Comparison of ENCODE assay signal across 31 cellular contexts in the genomic region with DNA sequence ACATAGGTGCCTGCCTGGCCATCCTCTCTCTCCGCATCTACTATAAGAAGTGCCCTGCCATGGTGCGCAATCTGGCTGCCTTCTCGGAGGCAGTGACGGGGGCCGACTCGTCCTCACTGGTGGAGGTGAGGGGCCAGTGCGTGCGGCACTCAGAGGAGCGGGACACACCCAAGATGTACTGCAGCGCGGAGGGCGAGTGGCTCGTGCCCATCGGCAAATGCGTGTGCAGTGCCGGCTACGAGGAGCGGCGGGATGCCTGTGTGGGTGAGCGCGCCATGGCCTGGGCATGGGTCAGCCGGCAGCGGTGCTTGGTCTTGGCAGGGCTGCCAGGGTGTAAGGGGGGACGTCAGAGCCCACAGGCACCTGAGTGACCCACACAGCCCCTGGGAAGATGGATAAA. TPM values are rescaled to one million over a fixed set of nuclear protein-coding genes. Genes with fewer than 3 reads are reported as not detected.
"Had no signal": no experiment of that assay in that cellular context is flagged by ENCODE, and none has a peak within 500 bp of the region (broad histone marks: within the 10 kb centered on the region; RNA-seq: fewer than 3 reads in every experiment).

No MANE protein-coding gene starts in this region.

- H3K27ac ChIP-seq: stomach, suprapubic skin, testis, thoracic aorta, thyroid gland, tibial artery, tibial nerve, transverse colon, upper lobe of left lung, upper lobe of right lung, uterus, vagina had no signal

- H3K4me3 ChIP-seq: stomach, suprapubic skin, testis, thoracic aorta, thyroid gland, tibial artery, tibial nerve, transverse colon, upper lobe of left lung, upper lobe of right lung, uterus, vagina had no signal

- H3K27ac Mint-ChIP-seq: stimulated activated effector memory CD8-positive, alpha-beta T cell treated with anti-CD3 and anti-CD28 coated beads, Interleukin-12 subunit alpha, Interleukin-12 subunit beta, amount 100 ng/mL, for 72 hours; stimulated activated memory B cell treated with anti-CD40 and anti-IgM and Interleukin-4, amounts not matched to agents 10 μg/mL and 1 μg/mL and 100 μg/mL, for 72 hours; stimulated activated naive B cell treated with anti-CD40 and anti-IgM and Interleukin-4, amounts not matched to agents 10 μg/mL and 1 μg/mL and 100 μg/mL, for 72 hours; stimulated activated naive CD8-positive, alpha-beta T cell treated with anti-CD3 and anti-CD28 coated beads, Interleukin-15, Interleukin-2, amounts not matched to agents 100 ng/mL and 50 ng/mL, for 24 hours; type B pancreatic cell had no signal

- H3K4me1 ChIP-seq: stomach, suprapubic skin, testis, thyroid gland, tibial artery, tibial nerve, transverse colon, upper lobe of left lung, upper lobe of right lung, uterus, vagina had no signal

- FAIRE-seq: urothelium cell line had no signal

- H3K36me3 Mint-ChIP-seq: stimulated activated effector memory CD8-positive, alpha-beta T cell treated with anti-CD3 and anti-CD28 coated beads, Interleukin-12 subunit alpha, Interleukin-12 subunit beta, amount 100 ng/mL, for 72 hours; stimulated activated memory B cell treated with anti-CD40 and anti-IgM and Interleukin-4, amounts not matched to agents 10 μg/mL and 1 μg/mL and 100 μg/mL, for 72 hours; stimulated activated naive B cell treated with anti-CD40 and anti-IgM and Interleukin-4, amounts not matched to agents 10 μg/mL and 1 μg/mL and 100 μg/mL, for 72 hours; type B pancreatic cell had no signal

- ATAC-seq: stimulated activated effector memory CD8-positive, alpha-beta T cell treated with anti-CD3 and anti-CD28 coated beads, Interleukin-12 subunit alpha, Interleukin-12 subunit beta, amount 100 ng/mL, for 72 hours; stimulated activated memory B cell treated with anti-CD40 and anti-IgM and Interleukin-4, amounts not matched to agents 10 μg/mL and 1 μg/mL and 100 μg/mL, for 72 hours; stimulated activated naive B cell treated with anti-CD40 and anti-IgM and Interleukin-4, amounts not matched to agents 10 μg/mL and 1 μg/mL and 100 μg/mL, for 72 hours; stimulated activated naive CD8-positive, alpha-beta T cell treated with anti-CD3 and anti-CD28 coated beads, Interleukin-15, amount 100 ng/mL, for 72 hours; stimulated activated naive CD8-positive, alpha-beta T cell treated with anti-CD3 and anti-CD28 coated beads, Interleukin-15, Interleukin-2, amounts not matched to agents 100 U/mL and 50 U/mL, for 24 hours had no signal

- H3K27me3 ChIP-seq: testis, thyroid gland, upper lobe of left lung, upper lobe of right lung, uterus, vagina had no signal

- H3K9me3 Mint-ChIP-seq: stimulated activated effector memory CD8-positive, alpha-beta T cell treated with anti-CD3 and anti-CD28 coated beads, Interleukin-12 subunit alpha, Interleukin-12 subunit beta, amount 100 ng/mL, for 72 hours had no signal

- H3K36me3 ChIP-seq: stomach, suprapubic skin, thoracic aorta, thyroid gland, tibial artery, tibial nerve, transverse colon, upper lobe of left lung, upper lobe of right lung, uterus, vagina had no signal

- DNase-seq: stimulated activated CD4-positive, alpha-beta T cell treated with anti-CD3 and anti-CD28 coated beads, Interleukin-2, amount 100 ng/mL, for 48 hours; stimulated activated CD4-positive, alpha-beta T cell treated with anti-CD3 and anti-CD28 coated beads, Interleukin-4, amount 100 ng/mL, for 1 hour; stimulated activated CD4-positive, alpha-beta T cell treated with anti-CD3 and anti-CD28 coated beads, Interleukin-4, amount 100 ng/mL, for 24 hours; stimulated activated CD4-positive, alpha-beta T cell treated with anti-CD3 and anti-CD28 coated beads, Interleukin-4, amount 100 ng/mL, for 4 hours; stimulated activated CD8-positive, alpha-beta memory T cell treated with anti-CD3 and anti-CD28 coated beads, Interleukin-4, amount 100 ng/mL, for 48 hours; stimulated activated naive B cell treated with anti-CD40 and anti-IgM and Interleukin-4, amounts not matched to agents 10 μg/mL and 1 μg/mL and 100 μg/mL, for 72 hours; stimulated activated naive CD4-positive, alpha-beta T cell; stimulated activated naive CD4-positive, alpha-beta T cell treated with Interleukin-2 at 50 U/mL for 16 hours; stimulated activated naive CD8-positive, alpha-beta T cell treated with anti-CD3 and anti-CD28 coated beads, Interleukin-15, amount 100 ng/mL, for 72 hours; stimulated activated naive CD8-positive, alpha-beta T cell treated with anti-CD3 and anti-CD28 coated beads, Interleukin-15, Interleukin-2, amounts not matched to agents 100 U/mL and 50 U/mL, for 24 hours; stomach; substantia nigra; testis; thyroid gland; tibial artery; transverse colon; trophoblast cell; upper lobe of right lung; uterus had no signal

- H3K4me3 Mint-ChIP-seq: stimulated activated effector memory CD8-positive, alpha-beta T cell treated with anti-CD3 and anti-CD28 coated beads, Interleukin-12 subunit alpha, Interleukin-12 subunit beta, amount 100 ng/mL, for 72 hours; stimulated activated memory B cell treated with anti-CD40 and anti-IgM and Interleukin-4, amounts not matched to agents 10 μg/mL and 1 μg/mL and 100 μg/mL, for 72 hours; stimulated activated naive B cell treated with anti-CD40 and anti-IgM and Interleukin-4, amounts not matched to agents 10 μg/mL and 1 μg/mL and 100 μg/mL, for 72 hours; stimulated activated naive CD8-positive, alpha-beta T cell treated with anti-CD3 and anti-CD28 coated beads, Interleukin-15, amount 100 ng/mL, for 72 hours; stimulated activated naive CD8-positive, alpha-beta T cell treated with anti-CD3 and anti-CD28 coated beads, Interleukin-15, Interleukin-2, amounts not matched to agents 100 ng/mL and 50 ng/mL, for 24 hours; type B pancreatic cell had no signal

- H3K4me1 Mint-ChIP-seq: stimulated activated memory B cell treated with anti-CD40 and anti-IgM and Interleukin-4, amounts not matched to agents 10 μg/mL and 1 μg/mL and 100 μg/mL, for 72 hours; stimulated activated naive CD8-positive, alpha-beta T cell treated with anti-CD3 and anti-CD28 coated beads, Interleukin-15, amount 100 ng/mL, for 72 hours had no signal

- H3K9me3 ChIP-seq: stomach, suprapubic skin, testis, thoracic aorta, thyroid gland, tibial artery, tibial nerve, transverse colon, upper lobe of left lung, upper lobe of right lung, uterus, vagina had no signal

RNA-seq across cellular contexts. Expression of a gene that starts 13.3 kb away (rescaled TPM):
- total RNA-seq: stomach, thoracic aorta, thyroid gland, tibial nerve, transverse colon, upper lobe of left lung, upper lobe of right lung, ureter, urinary bladder, vagina had no signal
- polyA plus RNA-seq: stomach, urinary bladder had no signal
